12 cellular contexts compared by ENCODE assay signal in the genomic region with DNA sequence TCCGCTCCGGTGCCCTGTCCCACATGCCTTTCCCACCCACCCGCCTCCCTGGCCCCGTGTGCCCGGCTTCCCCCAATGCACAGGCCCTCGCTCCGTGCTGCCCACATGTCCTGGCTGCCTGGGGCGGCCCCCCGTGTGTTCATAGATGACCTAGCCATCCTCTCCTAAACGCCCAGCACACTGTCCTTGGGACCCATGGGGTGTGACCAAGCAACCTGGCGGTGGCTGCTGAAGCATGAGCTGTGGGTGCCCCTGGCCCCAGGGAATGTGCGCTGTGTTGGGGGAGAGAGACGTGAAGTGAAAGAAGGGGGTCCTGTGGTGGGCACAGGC.
"Had no signal": no experiment of that assay in that cellular context is flagged by ENCODE, and none has a peak within 500 bp of the region (broad histone marks: within the 10 kb centered on the region; RNA-seq: fewer than 3 reads in every experiment).

No MANE protein-coding gene starts in this region.

- H3K4me1 ChIP-seq: body of pancreas, parathyroid adenoma, SJCRH30, tibial artery had no signal

- ATAC-seq: activated CD4-positive, CD25-positive, alpha-beta regulatory T cell treated with anti-CD3 and anti-CD28 coated beads, Interleukin-2, amount 50 U/mL, for 24 hours; foreskin keratinocyte; stimulated activated memory B cell treated with anti-CD40 and anti-IgM and Interleukin-4, amounts not matched to agents 10 μg/mL and 1 μg/mL and 100 μg/mL, for 72 hours had no signal

- H3K9ac ChIP-seq: parathyroid adenoma had no signal

- H3K4me1 Mint-ChIP-seq: stimulated activated memory B cell treated with anti-CD40 and anti-IgM and Interleukin-4, amounts not matched to agents 10 μg/mL and 1 μg/mL and 100 μg/mL, for 72 hours had no signal

- DNase-seq: amniotic stem cell; central memory CD4-positive, alpha-beta T cell; foreskin keratinocyte; naive B cell; SJCRH30; T1000; tibial artery had no signal

- H2AFZ ChIP-seq: parathyroid adenoma had no signal

- H3K9me3 ChIP-seq: body of pancreas, SJCRH30, tibial artery had no signal

- H3K27ac ChIP-seq: body of pancreas, coronary artery, foreskin keratinocyte, parathyroid adenoma, SJCRH30, tibial artery had no signal

- H3K4me3 ChIP-seq: body of pancreas, coronary artery, SJCRH30, tibial artery had no signal

- H3K4me3 Mint-ChIP-seq: stimulated activated memory B cell treated with anti-CD40 and anti-IgM and Interleukin-4, amounts not matched to agents 10 μg/mL and 1 μg/mL and 100 μg/mL, for 72 hours had no signal

- H3K27ac Mint-ChIP-seq: stimulated activated memory B cell treated with anti-CD40 and anti-IgM and Interleukin-4, amounts not matched to agents 10 μg/mL and 1 μg/mL and 100 μg/mL, for 72 hours had no signal

- H3K27me3 ChIP-seq: body of pancreas, foreskin keratinocyte, SJCRH30, tibial artery had no signal

- H3K27me3 Mint-ChIP-seq: naive B cell; stimulated activated memory B cell treated with anti-CD40 and anti-IgM and Interleukin-4, amounts not matched to agents 10 μg/mL and 1 μg/mL and 100 μg/mL, for 72 hours had no signal
